20 cellular contexts compared by ENCODE assay signal in the genomic region with DNA sequence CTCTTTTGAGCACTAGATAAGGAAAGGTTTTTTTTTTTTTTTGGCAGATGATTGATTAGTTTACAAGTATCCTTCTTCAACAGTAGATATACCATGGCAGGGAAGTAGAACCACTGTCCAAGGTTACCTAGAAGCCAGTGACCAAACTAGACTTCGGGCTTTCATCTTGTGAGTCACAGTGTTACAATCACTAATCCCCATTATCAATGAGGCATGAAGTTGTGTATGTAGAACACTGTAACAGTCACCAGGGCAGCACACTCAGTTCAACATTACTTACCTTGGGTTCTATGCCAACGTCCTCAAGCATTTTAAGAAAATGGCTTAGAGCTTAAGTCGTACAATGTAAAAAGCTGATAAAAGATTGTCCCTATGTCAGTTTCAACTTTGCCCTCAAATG.
DNase-seq lines count a peak whose midpoint lies in the region; ATAC-seq and TF ChIP-seq lines count a peak whose summit lies in the region.
"Had no signal": no experiment of that assay in that cellular context is flagged by ENCODE, and none has a peak within 500 bp of the region (broad histone marks: within the 10 kb centered on the region; RNA-seq: fewer than 3 reads in every experiment).

No MANE protein-coding gene starts in this region.

- H3K9me3 ChIP-seq in PC-3 (ENCODE audit: low read length) (no peaks in the 10 kb centered on the region), T-helper 17 cell (ENCODE audit: control insufficient read depth, low read length, poor library complexity, severe bottlenecking) (no peaks in the 10 kb centered on the region)
- H3K9me3 ChIP-seq: BE2C, Peyer's patch had no signal

- H3K27me3 ChIP-seq in PC-3 (ENCODE audit: low read length), result no peaks in the 10 kb centered on the region
- H3K27me3 ChIP-seq: Peyer's patch had no signal

- no peaks in the 10 kb centered on the region for H4K20me1 ChIP-seq in PC-3 (ENCODE audit: low read length)

- no TSS peak for BruUV-seq in PC-3 (replicated peaks; lab: Mats Ljungman, UMichigan)

- in situ Hi-C loops in ACHN (cut with HindIII; ENCODE audit: low pct_ligation_motif_present, low pct_unique_long_range_greater_than_20kb, low sequenced_read_pairs), result loop anchor here (25.0 kb wide), 1 partner anchor 481 kb away; no protein-coding TSS in a partner anchor
- in situ Hi-C loops in astrocyte of the spinal cord (cut with HindIII; ENCODE audit: low sequenced_read_pairs), result loop anchor here (25.0 kb wide), 1 partner anchor 681 kb away; no protein-coding TSS in a partner anchor
- in situ Hi-C loops in G401 (cut with HindIII; ENCODE audit: low sequenced_read_pairs), result no loop called here

- peak; percentile 50 for DNase-seq in ACHN
- peak; percentile 62 for DNase-seq in PC-3
- DNase-seq in astrocyte of the spinal cord (ENCODE audit: low read depth, low spot score), result peak; percentile 8
- peak; percentile 45 for DNase-seq in iris pigment epithelial cell (ENCODE audit: low read depth)
- no peak for DNase-seq in activated naive CD4-positive, alpha-beta T cell treated with Interleukin-2 at 50 U/mL for 16 hours
- DNase-seq in G401 (ENCODE audit: low spot score), result no peak
- DNase-seq in stimulated activated CD8-positive, alpha-beta memory T cell treated with anti-CD3 and anti-CD28 coated beads, Interleukin-4, amount 100 ng/mL, for 48 hours, result no peak
- no peak for DNase-seq in T-helper 17 cell
- DNase-seq: BE2C; Calu3; CD4-positive, alpha-beta T cell; DMS79; GDM1; KG1; NCI-H1048; NCI-H1436 treated with DMSO at 0.1 percent for 48 hours; NCI-H2081 treated with DMSO at 0.1 percent for 48 hours; NCI-H510A treated with DMSO at 0.1 percent for 48 hours; Peyer's patch had no signal

- H3K4me1 ChIP-seq in PC-3 (ENCODE audit: insufficient read depth, low read length), result peaks cover 34% of the 10 kb centered on the region
- H3K4me1 ChIP-seq: BE2C, Peyer's patch had no signal

- H3K79me2 ChIP-seq in PC-3 (ENCODE audit: low read length), result no peaks in the 10 kb centered on the region

- peaks cover 10% of the 10 kb centered on the region for H3K4me1 Mint-ChIP-seq in T-helper 17 cell

- no peaks in the 10 kb centered on the region for H3K36me3 Mint-ChIP-seq in T-helper 17 cell (ENCODE audit: low read depth)

- H3K27ac ChIP-seq in PC-3 (ENCODE audit: low read length), result no peak overlapping the region
- H3K27ac ChIP-seq: 22Rv1, Peyer's patch had no signal

- no peak overlapping the region for H3K4me3 ChIP-seq in PC-3 (ENCODE audit: low read length)
- H3K4me3 ChIP-seq in astrocyte of the spinal cord (ENCODE audit: low read depth, low read length), result no peak overlapping the region
- H3K4me3 ChIP-seq: Peyer's patch had no signal

- TF ChIP-seq CTCF in PC-3 (conservative IDR thresholded peaks at IDR 0.05; ENCODE audit: low read depth, low read length), result no peak
- TF ChIP-seq CTCF in astrocyte of the spinal cord (IDR thresholded peaks at IDR 0.05; ENCODE audit: low read depth, low read length), result no peak

- H2AFZ ChIP-seq in PC-3 (ENCODE audit: low read length), result no peak overlapping the region

- H3K9ac ChIP-seq in PC-3 (ENCODE audit: low read length), result no peak overlapping the region

- intact Hi-C loops in PC-3 (cut with micrococcal nuclease), result loop anchor here (10.0 kb wide), 1 partner anchor 798 kb away; no protein-coding TSS in a partner anchor

- H3K4me2 ChIP-seq in PC-3 (ENCODE audit: low read length), result no peak overlapping the region

- H3K36me3 ChIP-seq in PC-3 (ENCODE audit: low read depth, low read length), result no peaks in the 10 kb centered on the region
- H3K36me3 ChIP-seq: BE2C, Peyer's patch had no signal

- H3K27ac Mint-ChIP-seq in T-helper 17 cell, result no peak overlapping the region
- H3K27ac Mint-ChIP-seq: CD4-positive, alpha-beta T cell had no signal

- POLR2A ChIA-PET in PC-3 (lab: Charles Lee; ENCODE audit: unreplicated experiment), result no interaction called here

- H3K4me3 Mint-ChIP-seq in T-helper 17 cell, result no peak overlapping the region
- H3K4me3 Mint-ChIP-seq: CD4-positive, alpha-beta T cell had no signal

- ATAC-seq in PC-3, result no peak
- no peak for ATAC-seq in T-helper 17 cell

- H3F3A ChIP-seq in PC-3 (ENCODE audit: low read length, unreplicated experiment), result no peaks in the 10 kb centered on the region

- H3K27me3 Mint-ChIP-seq in T-helper 17 cell, result peaks cover 16% of the 10 kb centered on the region
- H3K27me3 Mint-ChIP-seq: CD4-positive, alpha-beta T cell had no signal

- no peaks in the 10 kb centered on the region for H3K9me2 ChIP-seq in PC-3 (replicated peaks; ENCODE audit: low read length)

- CTCF ChIA-PET in PC-3 (lab: Charles Lee), result interaction anchor here (1.3 kb wide), 1 partner anchor 476 kb away, joined by 9 read pairs; no protein-coding TSS in a partner anchor

Comparison
In these comparisons a context has a peak if more than half of its experiments do, and no peak if none do; other contexts are left out.
1. DNase-seq: peak in ACHN (single experiment), PC-3 (single experiment), astrocyte of the spinal cord (single experiment) and iris pigment epithelial cell (single experiment); none in activated naive CD4-positive, alpha-beta T cell treated with Interleukin-2 at 50 U/mL for 16 hours (single experiment), G401 (single experiment), stimulated activated CD8-positive, alpha-beta memory T cell treated with anti-CD3 and anti-CD28 coated beads, Interleukin-4, amount 100 ng/mL, for 48 hours (single experiment) and T-helper 17 cell (0 of 3).